Comparison of ENCODE assay signal across 2 cellular contexts in genomic region chr10:62450905-62451605, GRCh38.
TF ChIP-seq lines count a peak whose summit lies in the region.

No MANE protein-coding gene starts in this region.

TF ChIP-seq in IMR-90, 13 proteins besides CTCF, POLR2A, EP300 and RAD21:
- TF ChIP-seq, protein P1, sequence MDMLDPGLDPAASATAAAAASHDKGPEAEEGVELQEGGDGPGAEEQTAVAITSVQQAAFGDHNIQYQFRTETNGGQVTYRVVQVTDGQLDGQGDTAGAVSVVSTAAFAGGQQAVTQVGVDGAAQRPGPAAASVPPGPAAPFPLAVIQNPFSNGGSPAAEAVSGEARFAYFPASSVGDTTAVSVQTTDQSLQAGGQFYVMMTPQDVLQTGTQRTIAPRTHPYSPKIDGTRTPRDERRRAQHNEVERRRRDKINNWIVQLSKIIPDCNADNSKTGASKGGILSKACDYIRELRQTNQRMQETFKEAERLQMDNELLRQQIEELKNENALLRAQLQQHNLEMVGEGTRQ (IDR thresholded peaks at IDR 0.05; ENCODE audit: low read depth, low read length) = no peak
- TF ChIP-seq MAFK (IDR thresholded peaks at IDR 0.05; ENCODE audit: low read depth, low read length) = no peak
- no peak for TF ChIP-seq NFE2L2 (IDR thresholded peaks at IDR 0.05; ENCODE audit: low read depth, low read length)
- TF ChIP-seq CHD1 (IDR thresholded peaks at IDR 0.05; ENCODE audit: low read depth, low read length) = no peak
- no peak for TF ChIP-seq SMC3 (IDR thresholded peaks at IDR 0.05; ENCODE audit: low read depth, low read length)
- no peak for TF ChIP-seq MXI1 (IDR thresholded peaks at IDR 0.05; ENCODE audit: borderline replicate concordance, low read depth, low read length)
- TF ChIP-seq FOS (IDR thresholded peaks at IDR 0.05; ENCODE audit: low read depth, low read length) = no peak
- no peak for TF ChIP-seq RFX5 (IDR thresholded peaks at IDR 0.05; ENCODE audit: low read depth, low read length)
- TF ChIP-seq, protein P2, sequence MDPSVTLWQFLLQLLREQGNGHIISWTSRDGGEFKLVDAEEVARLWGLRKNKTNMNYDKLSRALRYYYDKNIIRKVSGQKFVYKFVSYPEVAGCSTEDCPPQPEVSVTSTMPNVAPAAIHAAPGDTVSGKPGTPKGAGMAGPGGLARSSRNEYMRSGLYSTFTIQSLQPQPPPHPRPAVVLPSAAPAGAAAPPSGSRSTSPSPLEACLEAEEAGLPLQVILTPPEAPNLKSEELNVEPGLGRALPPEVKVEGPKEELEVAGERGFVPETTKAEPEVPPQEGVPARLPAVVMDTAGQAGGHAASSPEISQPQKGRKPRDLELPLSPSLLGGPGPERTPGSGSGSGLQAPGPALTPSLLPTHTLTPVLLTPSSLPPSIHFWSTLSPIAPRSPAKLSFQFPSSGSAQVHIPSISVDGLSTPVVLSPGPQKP (IDR thresholded peaks at IDR 0.05; ENCODE audit: borderline replicate concordance, low read depth, low read length) = no peak
- TF ChIP-seq CEBPB (IDR thresholded peaks at IDR 0.05; ENCODE audit: low read depth, low read length) = no peak
- TF ChIP-seq RCOR1 (IDR thresholded peaks at IDR 0.05; ENCODE audit: insufficient replicate concordance, low read length) = no peak
- TF ChIP-seq MAZ (IDR thresholded peaks at IDR 0.05; ENCODE audit: borderline replicate concordance, low read depth, low read length) = no peak
- TF ChIP-seq BHLHE40 (IDR thresholded peaks at IDR 0.05; ENCODE audit: low read depth, low read length) = no peak

TF ChIP-seq in H1, 55 proteins besides CTCF, POLR2A, EP300 and RAD21:
- TF ChIP-seq TAF7 (optimal IDR thresholded peaks at IDR 0.05; ENCODE audit: borderline replicate concordance, low read depth, low read length) = no peak
- no peak for TF ChIP-seq SAP30 (IDR thresholded peaks at IDR 0.05; ENCODE audit: insufficient read depth, insufficient replicate concordance, low read length)
- no peak for TF ChIP-seq JUND (IDR thresholded peaks at IDR 0.05; ENCODE audit: low read length)
- no peak for TF ChIP-seq RBBP5 (IDR thresholded peaks at IDR 0.05; ENCODE audit: borderline replicate concordance, low read depth, low read length)
- no peak for TF ChIP-seq GTF2F1 (IDR thresholded peaks at IDR 0.05; ENCODE audit: borderline replicate concordance, low read depth, low read length)
- no peak for TF ChIP-seq POLR2AphosphoS5 (IDR thresholded peaks at IDR 0.05; ENCODE audit: low read depth, low read length)
- TF ChIP-seq CHD2 (IDR thresholded peaks at IDR 0.05; ENCODE audit: low read length) = no peak
- TF ChIP-seq JUN (IDR thresholded peaks at IDR 0.05; ENCODE audit: low read depth, low read length) = no peak
- no peak for TF ChIP-seq HDAC2 (IDR thresholded peaks at IDR 0.05; ENCODE audit: borderline replicate concordance in 1 of 2, low read depth in 2 of 2, low read length in 2 of 2)
- no peak for TF ChIP-seq SP4 (IDR thresholded peaks at IDR 0.05; ENCODE audit: low read length)
- TF ChIP-seq CHD1 (IDR thresholded peaks at IDR 0.05; ENCODE audit: low read depth, low read length) = no peak
- no peak for TF ChIP-seq EGR1 (IDR thresholded peaks at IDR 0.05; ENCODE audit: borderline replicate concordance, low read depth, low read length)
- TF ChIP-seq EZH2 (IDR thresholded peaks at IDR 0.05; ENCODE audit: low read depth, low read length, severe bottlenecking) = no peak
- TF ChIP-seq YY1 (IDR thresholded peaks at IDR 0.05; ENCODE audit: low read depth, low read length) = no peak
- TF ChIP-seq MAX (IDR thresholded peaks at IDR 0.05) = no peak
- no peak for TF ChIP-seq BACH1 (IDR thresholded peaks at IDR 0.05; ENCODE audit: low read length)
- no peak for TF ChIP-seq RFX5 (IDR thresholded peaks at IDR 0.05; ENCODE audit: borderline replicate concordance, low read depth, low read length)
- no peak for TF ChIP-seq HDAC6 (IDR thresholded peaks at IDR 0.05; ENCODE audit: low read depth, low read length)
TF ChIP-seq in H1: peak in this region for 0.
